Comparison of ENCODE assay signal across 17 cellular contexts in the genomic region with DNA sequence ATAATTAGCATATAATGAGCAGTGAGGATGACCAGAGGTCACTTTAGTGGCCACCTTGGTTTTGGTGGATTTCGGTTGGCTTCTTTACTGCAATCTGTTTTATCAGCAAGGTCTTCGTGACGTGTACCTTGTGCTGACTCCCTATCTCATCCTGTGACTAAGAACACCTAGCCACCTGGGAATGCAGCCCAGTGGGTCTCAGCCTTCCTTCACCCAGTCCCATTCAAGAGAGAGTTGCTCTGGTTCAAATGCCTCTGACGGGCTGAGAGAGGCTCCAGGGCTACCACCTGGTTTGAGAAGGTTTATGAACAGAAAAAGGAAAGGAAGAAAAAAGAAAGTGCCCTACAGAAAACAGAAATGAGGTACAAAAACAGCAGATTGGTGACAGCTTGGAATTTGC.
DNase-seq lines count a peak whose midpoint lies in the region; ATAC-seq and TF ChIP-seq lines count a peak whose summit lies in the region.
"Had no signal": no experiment of that assay in that cellular context is flagged by ENCODE, and none has a peak within 500 bp of the region (broad histone marks: within the 10 kb centered on the region; RNA-seq: fewer than 3 reads in every experiment).

No MANE protein-coding gene starts in this region.

- H3K9ac ChIP-seq in mesendoderm (ENCODE audit: low read length), result no peak overlapping the region

- H2BK120ac ChIP-seq in mesendoderm (ENCODE audit: low read depth, low read length), result no peak overlapping the region

- no peak overlapping the region for H3K27ac ChIP-seq in RWPE2 (ENCODE audit: poor library complexity, severe bottlenecking)
- no peak overlapping the region for H3K27ac ChIP-seq in mesendoderm (ENCODE audit: low read depth, low read length)

- peaks cover 67% of the 10 kb centered on the region for H3K9me3 Mint-ChIP-seq in WTC11

- H3K18ac ChIP-seq in mesendoderm (ENCODE audit: low read length), result no peak overlapping the region

- no peaks in the 10 kb centered on the region for H3K9me3 ChIP-seq in RWPE2 (ENCODE audit: severe bottlenecking)
- H3K9me3 ChIP-seq: BE2C, Caco-2 had no signal

- H3K4me2 ChIP-seq in mesendoderm (ENCODE audit: low read length), result no peak overlapping the region

- H3K27me3 Mint-ChIP-seq in WTC11 (ENCODE audit: low read depth), result peaks cover 15% of the 10 kb centered on the region
- H3K27me3 Mint-ChIP-seq: CD4-positive, CD25-positive, alpha-beta regulatory T cell; CD8-positive, alpha-beta memory T cell had no signal

- TF ChIP-seq CTCF in RWPE2 (IDR thresholded peaks at IDR 0.05; ENCODE audit: poor library complexity, severe bottlenecking), result no peak
- TF ChIP-seq CTCF in GM20000 (IDR thresholded peaks at IDR 0.05; ENCODE audit: extremely low read depth, missing control alignments), result no peak
- no peak for TF ChIP-seq CTCF in WTC11 (IDR thresholded peaks at IDR 0.05)

- no peak overlapping the region for H4K5ac ChIP-seq in mesendoderm (ENCODE audit: low read length)

- H3K27me3 ChIP-seq in RWPE2 (ENCODE audit: insufficient read depth, poor library complexity, severe bottlenecking), result no peaks in the 10 kb centered on the region
- no peaks in the 10 kb centered on the region for H3K27me3 ChIP-seq in mesendoderm (ENCODE audit: insufficient read depth, low read length, poor library complexity)
- H3K27me3 ChIP-seq: BE2C had no signal

- H3K4me1 ChIP-seq in RWPE2 (ENCODE audit: insufficient read depth, poor library complexity, severe bottlenecking), result peaks cover 6% of the 10 kb centered on the region
- H3K4me1 ChIP-seq in mesendoderm (ENCODE audit: control insufficient read depth, low read depth, low read length), result no peaks in the 10 kb centered on the region
- H3K4me1 ChIP-seq: BE2C, Caco-2 had no signal

- WGBS in mesendoderm (ENCODE audit: extremely low coverage, insufficient coverage, low lambda C conversion rate), result no CpG with 5 or more reads among the region's 4 CpGs

- H3K4me3 ChIP-seq in RWPE2 (ENCODE audit: severe bottlenecking) (no peak overlapping the region), mesendoderm (ENCODE audit: low read length) (no peak overlapping the region)

- no peaks in the 10 kb centered on the region for H3K79me2 ChIP-seq in mesendoderm (ENCODE audit: control insufficient read depth, insufficient read depth, low read length)

- no peak overlapping the region for H3K4ac ChIP-seq in mesendoderm (ENCODE audit: low read depth, low read length)

- DNase-seq in HPDE6-E6E7 (ENCODE audit: extremely low spot score) (peak; percentile 33), NCI-H226 (peak; percentile 59), RWPE2 (ENCODE audit: low spot score) (no peak), mesendoderm (peak; percentile 11), GM20000 (ENCODE audit: low spot score) (no peak), WTC11 (ENCODE audit: low spot score) (no peak)
- DNase-seq: ACHN; C1 segment of cervical spinal cord; CD4-positive, CD25-positive, alpha-beta regulatory T cell; CD8-positive, alpha-beta memory T cell; DMS153; DMS79; GDM1; H9 had no signal

- H3K36me3 Mint-ChIP-seq in WTC11, result peaks cover 62% of the 10 kb centered on the region
- H3K36me3 Mint-ChIP-seq: CD4-positive, CD25-positive, alpha-beta regulatory T cell had no signal

- H4K8ac ChIP-seq in mesendoderm (ENCODE audit: low read depth, low read length), result no peak overlapping the region

- CTCF ChIA-PET in WTC11 (lab: Charles Lee), result no interaction called here

- H2BK5ac ChIP-seq in mesendoderm (ENCODE audit: low read length), result no peak overlapping the region

- H2AK5ac ChIP-seq in mesendoderm (ENCODE audit: low read length), result no peak overlapping the region

- no peak overlapping the region for H3K4me3 Mint-ChIP-seq in WTC11
- H3K4me3 Mint-ChIP-seq: CD4-positive, CD25-positive, alpha-beta regulatory T cell; CD8-positive, alpha-beta memory T cell; H9 had no signal

- no peak overlapping the region for H3K23ac ChIP-seq in mesendoderm (ENCODE audit: low read length)

- no peaks in the 10 kb centered on the region for H3K4me1 Mint-ChIP-seq in WTC11
- H3K4me1 Mint-ChIP-seq: CD4-positive, CD25-positive, alpha-beta regulatory T cell; CD8-positive, alpha-beta memory T cell; H9 had no signal

- H3K27ac Mint-ChIP-seq in WTC11, result no peak overlapping the region
- H3K27ac Mint-ChIP-seq: CD4-positive, CD25-positive, alpha-beta regulatory T cell; CD8-positive, alpha-beta memory T cell; H9 had no signal

- no peaks in the 10 kb centered on the region for H3K79me1 ChIP-seq in mesendoderm (ENCODE audit: low read length)

- ATAC-seq in RWPE2 (ENCODE audit: low read depth) (peak; percentile 87), GM21528 (IDR thresholded peaks at IDR 0.05; ENCODE audit: low FRiP score, unreplicated experiment) (no peak), WTC11 (no peak)

- H3K56ac ChIP-seq in mesendoderm (ENCODE audit: low read length), result no peak overlapping the region

- H3K36me3 ChIP-seq in RWPE2 (ENCODE audit: low read depth) (no peaks in the 10 kb centered on the region), mesendoderm (ENCODE audit: control insufficient read depth, insufficient read depth, low read length) (no peaks in the 10 kb centered on the region)
- H3K36me3 ChIP-seq: BE2C had no signal

- POLR2A ChIA-PET in WTC11 (lab: Charles Lee), result no interaction called here

- no peak overlapping the region for H2BK15ac ChIP-seq in mesendoderm (replicated peaks; ENCODE audit: low read depth)

TF ChIP-seq in WTC11, 78 proteins besides CTCF, POLR2A, EP300 and RAD21:
- TF ChIP-seq NR1H2 (CRISPR knock-in tag; IDR thresholded peaks at IDR 0.05) (no peak), ZNF263 (CRISPR knock-in tag; IDR thresholded peaks at IDR 0.05; ENCODE audit: low read depth) (no peak), CREB1 (CRISPR knock-in tag; IDR thresholded peaks at IDR 0.05) (no peak), ZNF396 (CRISPR knock-in tag; IDR thresholded peaks at IDR 0.05; ENCODE audit: borderline replicate concordance) (no peak), NR2C2 (CRISPR knock-in tag; IDR thresholded peaks at IDR 0.05) (no peak), ZNF423 (CRISPR knock-in tag; IDR thresholded peaks at IDR 0.05) (no peak), TEAD4 (CRISPR knock-in tag; IDR thresholded peaks at IDR 0.05) (no peak), MLX (CRISPR knock-in tag; IDR thresholded peaks at IDR 0.05) (no peak), USF1 (CRISPR knock-in tag; IDR thresholded peaks at IDR 0.05) (no peak)
- TF ChIP-seq, protein P1, sequence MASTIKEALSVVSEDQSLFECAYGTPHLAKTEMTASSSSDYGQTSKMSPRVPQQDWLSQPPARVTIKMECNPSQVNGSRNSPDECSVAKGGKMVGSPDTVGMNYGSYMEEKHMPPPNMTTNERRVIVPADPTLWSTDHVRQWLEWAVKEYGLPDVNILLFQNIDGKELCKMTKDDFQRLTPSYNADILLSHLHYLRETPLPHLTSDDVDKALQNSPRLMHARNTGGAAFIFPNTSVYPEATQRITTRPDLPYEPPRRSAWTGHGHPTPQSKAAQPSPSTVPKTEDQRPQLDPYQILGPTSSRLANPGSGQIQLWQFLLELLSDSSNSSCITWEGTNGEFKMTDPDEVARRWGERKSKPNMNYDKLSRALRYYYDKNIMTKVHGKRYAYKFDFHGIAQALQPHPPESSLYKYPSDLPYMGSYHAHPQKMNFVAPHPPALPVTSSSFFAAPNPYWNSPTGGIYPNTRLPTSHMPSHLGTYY (CRISPR knock-in tag; IDR thresholded peaks at IDR 0.05), result no peak

Comparison
In these comparisons a context has a peak if more than half of its experiments do, and no peak if none do; other contexts are left out.
1. DNase-seq: peak in HPDE6-E6E7 (single experiment), NCI-H226 (single experiment) and mesendoderm (single experiment); none in RWPE2 (single experiment), GM20000 (single experiment) and WTC11 (single experiment).